ENCODE assay signal across 15 cellular contexts in the genomic region with DNA sequence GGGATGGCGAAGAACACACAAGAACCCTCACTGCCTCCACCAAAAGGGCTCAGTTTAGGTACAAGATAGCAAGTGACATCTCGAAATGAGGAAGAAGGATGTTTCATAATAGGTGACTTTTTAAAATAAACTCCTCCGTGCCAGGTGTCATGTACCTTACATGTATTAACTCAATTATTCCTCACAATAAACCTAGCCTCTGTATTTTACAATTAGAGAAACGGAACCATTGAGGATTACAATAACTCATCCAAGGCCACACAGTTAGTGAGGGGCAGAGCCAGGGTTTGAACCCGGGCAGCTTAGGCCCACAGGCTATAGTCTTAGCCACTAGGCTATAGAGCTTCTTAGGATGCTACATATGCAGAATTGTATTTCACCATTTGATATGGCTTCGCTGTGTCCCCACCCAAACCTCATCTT. TPM values are rescaled to one million over a fixed set of nuclear protein-coding genes. Genes with fewer than 3 reads are reported as not detected.
DNase-seq lines count a peak whose midpoint lies in the region; ATAC-seq and TF ChIP-seq lines count a peak whose summit lies in the region.
"Had no signal": no experiment of that assay in that cellular context is flagged by ENCODE, and none has a peak within 500 bp of the region (broad histone marks: within the 10 kb centered on the region; RNA-seq: fewer than 3 reads in every experiment).

No MANE protein-coding gene starts in this region.

- TF ChIP-seq CTCF in brain (conservative IDR thresholded peaks at IDR 0.05): no peak
- TF ChIP-seq CTCF in Peyer's patch (IDR thresholded peaks at IDR 0.05): no peak

- no peak overlapping the region for H2BK120ac ChIP-seq in mesenchymal stem cell (ENCODE audit: low read depth, low read length)

- peaks cover 0 to 8% of the 10 kb centered on the region in 2 experiments for H3K36me3 ChIP-seq in mesenchymal stem cell (ENCODE audit: control insufficient read depth in 1 of 2, insufficient read depth in 2 of 2, low read depth in 1 of 2, low read length in 2 of 2)
- H3K36me3 ChIP-seq in Peyer's patch: no peaks in the 10 kb centered on the region
- H3K36me3 ChIP-seq: pancreas had no signal

- ATAC-seq in HG02759 (IDR thresholded peaks at IDR 0.05; ENCODE audit: unreplicated experiment) (peak; percentile 49), GM19467 (IDR thresholded peaks at IDR 0.05; ENCODE audit: unreplicated experiment) (no peak)

- H3K4me1 ChIP-seq in mesenchymal stem cell (ENCODE audit: control insufficient read depth, insufficient read depth, low read depth, low read length) (peaks cover 13% of the 10 kb centered on the region), Peyer's patch (no peaks in the 10 kb centered on the region)
- H3K4me1 ChIP-seq: pancreas had no signal

- H3K27me3 ChIP-seq in mesenchymal stem cell (ENCODE audit: control insufficient read depth in 1 of 2, insufficient read depth in 1 of 2, low read length in 2 of 2): peaks cover 0 to 42% of the 10 kb centered on the region in 2 experiments
- no peaks in the 10 kb centered on the region for H3K27me3 ChIP-seq in Peyer's patch
- H3K27me3 ChIP-seq: pancreas had no signal

- H3K4me3 ChIP-seq in mesenchymal stem cell (ENCODE audit: insufficient read depth in 1 of 2, low read depth in 1 of 2, low read length in 2 of 2) (peak overlapping the region in 1 of 2 experiments; percentile 94), Peyer's patch (no peak overlapping the region)
- H3K4me3 ChIP-seq: lung had no signal

- peak overlapping the region in 1 of 2 experiments; percentile 61 for H3K18ac ChIP-seq in mesenchymal stem cell (ENCODE audit: low read depth in 1 of 2, low read length in 2 of 2)

- peak overlapping the region; percentile 96 for H3K9ac ChIP-seq in mesenchymal stem cell (ENCODE audit: low read length)

- H3K14ac ChIP-seq in mesenchymal stem cell (ENCODE audit: low read length in 2 of 2): no peak overlapping the region

- no peak overlapping the region for H4K91ac ChIP-seq in mesenchymal stem cell (ENCODE audit: low read length)

- H3K4ac ChIP-seq in mesenchymal stem cell (ENCODE audit: low read depth in 1 of 2, low read length in 2 of 2): no peak overlapping the region

- no peak for TF ChIP-seq POLR2A in Peyer's patch (IDR thresholded peaks at IDR 0.05)

- H3K9me3 Mint-ChIP-seq in brain: peaks cover 0 to 6% (median 0%) of the 10 kb centered on the region in 5 experiments
- H3K9me3 Mint-ChIP-seq: activated CD4-positive, alpha-beta T cell treated with anti-CD3 and anti-CD28 coated beads, Interleukin-2, amount 10 ng/mL, durations not matched to agents 7 days and 5 days; dendritic cell treated with granulocyte-macrophage colony-stimulating factor and Interleukin-4, amounts not matched to agents 40 ng/mL and 50 ng/mL, for 4 days had no signal

- H3K27ac ChIP-seq in mesenchymal stem cell (ENCODE audit: low read length, poor library complexity, severe bottlenecking) (no peak overlapping the region), Peyer's patch (no peak overlapping the region)
- H3K27ac ChIP-seq: pancreas had no signal

- H2AK5ac ChIP-seq in mesenchymal stem cell (ENCODE audit: low read length, severe bottlenecking): no peak overlapping the region

- DNase-seq in DMS 273 (lab: John Stamatoyannopoulos, UW; ENCODE audit: unreplicated experiment) (peak; percentile 61), mesenchymal stem cell (peak; percentile 38), cortex of kidney (lab: John Stamatoyannopoulos, UW) (no peak), Peyer's patch (no peak), NCI-H1048 (lab: John Stamatoyannopoulos, UW) (no peak)
- DNase-seq: activated CD4-positive, alpha-beta T cell treated with anti-CD3 and anti-CD28 coated beads, Interleukin-2, amount 10 ng/mL, durations not matched to agents 7 days and 5 days; activated gamma-delta T cell; CD4-positive, CD25-positive, alpha-beta regulatory T cell; NK-92 treated with Interleukin-12 subunit alpha and Interleukin-12 subunit beta, amount 100 ng/mL, for 24 hours had no signal

- peak overlapping the region in 4 of 5 experiments; percentile 40 to 76 (median 62) for H3K4me3 Mint-ChIP-seq in brain
- H3K4me3 Mint-ChIP-seq: activated CD4-positive, alpha-beta T cell treated with anti-CD3 and anti-CD28 coated beads, Interleukin-2, amount 10 ng/mL, durations not matched to agents 7 days and 5 days; CD4-positive, CD25-positive, alpha-beta regulatory T cell; dendritic cell treated with granulocyte-macrophage colony-stimulating factor and Interleukin-4, amounts not matched to agents 40 ng/mL and 50 ng/mL, for 4 days had no signal

- peak overlapping the region in 1 of 5 experiments; percentile 48 for H3K27ac Mint-ChIP-seq in brain
- H3K27ac Mint-ChIP-seq: activated CD4-positive, alpha-beta T cell treated with anti-CD3 and anti-CD28 coated beads, Interleukin-2, amount 10 ng/mL, durations not matched to agents 7 days and 5 days; CD4-positive, CD25-positive, alpha-beta regulatory T cell; dendritic cell treated with granulocyte-macrophage colony-stimulating factor and Interleukin-4, amounts not matched to agents 40 ng/mL and 50 ng/mL, for 4 days had no signal

- H3K36me3 Mint-ChIP-seq in brain: no peaks in the 10 kb centered on the region
- H3K36me3 Mint-ChIP-seq: CD4-positive, CD25-positive, alpha-beta regulatory T cell had no signal

- H2BK15ac ChIP-seq in mesenchymal stem cell (ENCODE audit: low read depth, poor library complexity, severe bottlenecking): no peak overlapping the region

- H4K8ac ChIP-seq in mesenchymal stem cell (ENCODE audit: low read length): peak overlapping the region; percentile 27

- H2AFZ ChIP-seq in mesenchymal stem cell (ENCODE audit: low read depth, low read length): no peak overlapping the region

- no peaks in the 10 kb centered on the region for H3K9me3 ChIP-seq in mesenchymal stem cell (ENCODE audit: control insufficient read depth, low read length)
- H3K9me3 ChIP-seq in Peyer's patch: no peaks in the 10 kb centered on the region
- H3K9me3 ChIP-seq: pancreas had no signal

- peak overlapping the region; percentile 93 for H3K4me2 ChIP-seq in mesenchymal stem cell (ENCODE audit: low read length, poor library complexity, severe bottlenecking)

- H3K79me1 ChIP-seq in mesenchymal stem cell (replicated peaks; ENCODE audit: low read length, poor library complexity, severe bottlenecking): no peaks in the 10 kb centered on the region

- H3K23ac ChIP-seq in mesenchymal stem cell (ENCODE audit: low read length in 2 of 2): no peak overlapping the region

- WGBS in mesenchymal stem cell: 52% methylated on average over 3 of the region's 6 CpGs

- H2BK5ac ChIP-seq in mesenchymal stem cell (ENCODE audit: low read depth, low read length, poor library complexity, severe bottlenecking): no peak overlapping the region

- peak overlapping the region in 1 of 2 experiments; percentile 18 for H2BK12ac ChIP-seq in mesenchymal stem cell (ENCODE audit: low read length in 2 of 2)

- H3K27me3 Mint-ChIP-seq in brain: peaks cover 52% of the 10 kb centered on the region

- H3K4me1 Mint-ChIP-seq in brain: peaks cover 27% of the 10 kb centered on the region
- H3K4me1 Mint-ChIP-seq: activated CD4-positive, alpha-beta T cell treated with anti-CD3 and anti-CD28 coated beads, Interleukin-2, amount 10 ng/mL, durations not matched to agents 7 days and 5 days; CD4-positive, CD25-positive, alpha-beta regulatory T cell had no signal

RNA-seq across cellular contexts. Expression of a gene that starts 1.0 kb away (rescaled TPM):
- 17.5 TPM for polyA plus RNA-seq in brain (ENCODE audit: insufficient read depth, low read depth, low replicate concordance)
- polyA plus RNA-seq in mesenchymal stem cell (2013, experiment 1 of 2): 79.7 TPM
- polyA plus RNA-seq in mesenchymal stem cell (2013, experiment 2 of 2): 80.3 TPM
- 10 to 100 TPM in 2 of 4 donors, 1 to 10 TPM in 2; 2.6 to 64.4 (median 9.5) TPM for total RNA-seq in Peyer's patch
- total RNA-seq: activated CD4-positive, alpha-beta T cell treated with anti-CD3 and anti-CD28 coated beads, Interleukin-2, amount 10 ng/mL, durations not matched to agents 7 days and 5 days; CD4-positive, CD25-positive, alpha-beta regulatory T cell had no signal
- polyA plus RNA-seq: CD4-positive, CD25-positive, alpha-beta regulatory T cell had no signal

Comparison
In these comparisons a context has a peak if more than half of its experiments do, and no peak if none do; other contexts are left out.
1. DNase-seq: peak in DMS 273 (single experiment) and mesenchymal stem cell (single experiment); none in cortex of kidney (single experiment), Peyer's patch (0 of 3) and NCI-H1048 (single experiment).